In genomic region chr12:70178038-70178437, GRCh38 we compare ENCODE assay signal across 1 cellular context.
TF ChIP-seq lines count a peak whose summit lies in the region.

No MANE protein-coding gene starts in this region.

TF ChIP-seq in A549, 52 proteins besides CTCF, POLR2A, EP300 and RAD21 (continued from another document):
- no peak for TF ChIP-seq POLR2AphosphoS2 (conservative IDR thresholded peaks at IDR 0.05; ENCODE audit: low read length)
